In genomic region chr14:60485057-60485599, GRCh38 we compare ENCODE assay signal across 1 cellular context.
TF ChIP-seq lines count a peak whose summit lies in the region.

No MANE protein-coding gene starts in this region.

TF ChIP-seq in H1, 55 proteins besides CTCF, POLR2A, EP300 and RAD21:
- TF ChIP-seq RNF2 (IDR thresholded peaks at IDR 0.05; ENCODE audit: borderline replicate concordance, low read depth, low read length, missing control alignments, poor library complexity, severe bottlenecking) = peak; percentile 21
- TF ChIP-seq PHF8 (conservative IDR thresholded peaks at IDR 0.05; ENCODE audit: low read depth, low read length) = no peak
- TF ChIP-seq GTF2F1 (IDR thresholded peaks at IDR 0.05; ENCODE audit: borderline replicate concordance, low read depth, low read length) = no peak
- no peak for TF ChIP-seq NRF1 (IDR thresholded peaks at IDR 0.05; ENCODE audit: low read depth, low read length)
- TF ChIP-seq RXRA (IDR thresholded peaks at IDR 0.05; ENCODE audit: insufficient read depth, low read depth, low read length) = no peak
- 0 out of 2 replicates have a peak, but pooled peaks have one; percentile 2 for TF ChIP-seq TAF1 (IDR thresholded peaks at IDR 0.05; ENCODE audit: low read depth, low read length)
- TF ChIP-seq BACH1 (IDR thresholded peaks at IDR 0.05; ENCODE audit: low read length) = no peak
- TF ChIP-seq YY1 (IDR thresholded peaks at IDR 0.05; ENCODE audit: low read depth, low read length) = 0 out of 2 replicates have a peak, but pooled peaks have one; percentile 8
- TF ChIP-seq E2F6 (IDR thresholded peaks at IDR 0.05) = 0 out of 2 replicates have a peak, but pooled peaks have one; percentile 16
